Comparison of ENCODE assay signal across 1 cellular context in the genomic region with DNA sequence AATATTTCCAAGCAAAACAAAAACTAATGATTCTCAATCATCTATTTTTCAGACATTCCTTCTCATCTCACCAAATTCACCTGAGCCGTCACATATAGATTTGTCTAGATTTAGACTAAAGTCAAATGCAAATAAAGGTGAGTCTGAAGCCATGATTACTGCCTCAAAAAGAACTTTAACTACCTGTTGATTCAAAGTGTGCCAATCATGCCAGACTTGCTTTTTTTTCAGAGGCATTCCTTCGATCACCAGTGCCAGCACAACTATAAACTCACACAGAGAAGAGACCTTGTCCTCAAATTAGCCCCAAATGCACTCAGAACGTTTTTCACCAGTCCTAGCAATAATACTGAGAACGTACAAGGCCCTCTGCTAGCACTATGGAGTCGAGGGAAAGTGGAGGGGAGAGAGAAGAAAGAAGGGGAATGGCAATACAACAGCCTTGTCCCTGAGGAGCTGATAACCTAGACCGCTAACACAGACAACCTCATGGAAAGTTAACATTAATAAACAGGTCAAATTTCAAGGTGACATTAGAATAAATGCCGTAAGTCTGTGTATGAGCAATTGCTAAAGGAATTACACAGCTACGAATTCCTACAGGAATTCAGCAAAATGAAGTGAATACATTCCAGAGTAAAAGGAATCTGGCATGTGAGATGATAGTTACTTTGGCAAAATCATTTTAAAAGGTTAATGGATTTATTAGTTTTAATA.
TF ChIP-seq lines count a peak whose summit lies in the region.

No MANE protein-coding gene starts in this region.

TF ChIP-seq in GM23338, 12 proteins besides CTCF, POLR2A, EP300 and RAD21 (continued from another document):
- TF ChIP-seq, protein P1, sequence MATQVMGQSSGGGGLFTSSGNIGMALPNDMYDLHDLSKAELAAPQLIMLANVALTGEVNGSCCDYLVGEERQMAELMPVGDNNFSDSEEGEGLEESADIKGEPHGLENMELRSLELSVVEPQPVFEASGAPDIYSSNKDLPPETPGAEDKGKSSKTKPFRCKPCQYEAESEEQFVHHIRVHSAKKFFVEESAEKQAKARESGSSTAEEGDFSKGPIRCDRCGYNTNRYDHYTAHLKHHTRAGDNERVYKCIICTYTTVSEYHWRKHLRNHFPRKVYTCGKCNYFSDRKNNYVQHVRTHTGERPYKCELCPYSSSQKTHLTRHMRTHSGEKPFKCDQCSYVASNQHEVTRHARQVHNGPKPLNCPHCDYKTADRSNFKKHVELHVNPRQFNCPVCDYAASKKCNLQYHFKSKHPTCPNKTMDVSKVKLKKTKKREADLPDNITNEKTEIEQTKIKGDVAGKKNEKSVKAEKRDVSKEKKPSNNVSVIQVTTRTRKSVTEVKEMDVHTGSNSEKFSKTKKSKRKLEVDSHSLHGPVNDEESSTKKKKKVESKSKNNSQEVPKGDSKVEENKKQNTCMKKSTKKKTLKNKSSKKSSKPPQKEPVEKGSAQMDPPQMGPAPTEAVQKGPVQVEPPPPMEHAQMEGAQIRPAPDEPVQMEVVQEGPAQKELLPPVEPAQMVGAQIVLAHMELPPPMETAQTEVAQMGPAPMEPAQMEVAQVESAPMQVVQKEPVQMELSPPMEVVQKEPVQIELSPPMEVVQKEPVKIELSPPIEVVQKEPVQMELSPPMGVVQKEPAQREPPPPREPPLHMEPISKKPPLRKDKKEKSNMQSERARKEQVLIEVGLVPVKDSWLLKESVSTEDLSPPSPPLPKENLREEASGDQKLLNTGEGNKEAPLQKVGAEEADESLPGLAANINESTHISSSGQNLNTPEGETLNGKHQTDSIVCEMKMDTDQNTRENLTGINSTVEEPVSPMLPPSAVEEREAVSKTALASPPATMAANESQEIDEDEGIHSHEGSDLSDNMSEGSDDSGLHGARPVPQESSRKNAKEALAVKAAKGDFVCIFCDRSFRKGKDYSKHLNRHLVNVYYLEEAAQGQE (IDR thresholded peaks at IDR 0.05; ENCODE audit: unreplicated experiment), result no peak
- TF ChIP-seq ZNF114 (CRISPR knock-in tag; IDR thresholded peaks at IDR 0.05), result no peak
- TF ChIP-seq EZH2 (IDR thresholded peaks at IDR 0.05; ENCODE audit: low read depth, unreplicated experiment), result no peak
- TF ChIP-seq, protein P2, sequence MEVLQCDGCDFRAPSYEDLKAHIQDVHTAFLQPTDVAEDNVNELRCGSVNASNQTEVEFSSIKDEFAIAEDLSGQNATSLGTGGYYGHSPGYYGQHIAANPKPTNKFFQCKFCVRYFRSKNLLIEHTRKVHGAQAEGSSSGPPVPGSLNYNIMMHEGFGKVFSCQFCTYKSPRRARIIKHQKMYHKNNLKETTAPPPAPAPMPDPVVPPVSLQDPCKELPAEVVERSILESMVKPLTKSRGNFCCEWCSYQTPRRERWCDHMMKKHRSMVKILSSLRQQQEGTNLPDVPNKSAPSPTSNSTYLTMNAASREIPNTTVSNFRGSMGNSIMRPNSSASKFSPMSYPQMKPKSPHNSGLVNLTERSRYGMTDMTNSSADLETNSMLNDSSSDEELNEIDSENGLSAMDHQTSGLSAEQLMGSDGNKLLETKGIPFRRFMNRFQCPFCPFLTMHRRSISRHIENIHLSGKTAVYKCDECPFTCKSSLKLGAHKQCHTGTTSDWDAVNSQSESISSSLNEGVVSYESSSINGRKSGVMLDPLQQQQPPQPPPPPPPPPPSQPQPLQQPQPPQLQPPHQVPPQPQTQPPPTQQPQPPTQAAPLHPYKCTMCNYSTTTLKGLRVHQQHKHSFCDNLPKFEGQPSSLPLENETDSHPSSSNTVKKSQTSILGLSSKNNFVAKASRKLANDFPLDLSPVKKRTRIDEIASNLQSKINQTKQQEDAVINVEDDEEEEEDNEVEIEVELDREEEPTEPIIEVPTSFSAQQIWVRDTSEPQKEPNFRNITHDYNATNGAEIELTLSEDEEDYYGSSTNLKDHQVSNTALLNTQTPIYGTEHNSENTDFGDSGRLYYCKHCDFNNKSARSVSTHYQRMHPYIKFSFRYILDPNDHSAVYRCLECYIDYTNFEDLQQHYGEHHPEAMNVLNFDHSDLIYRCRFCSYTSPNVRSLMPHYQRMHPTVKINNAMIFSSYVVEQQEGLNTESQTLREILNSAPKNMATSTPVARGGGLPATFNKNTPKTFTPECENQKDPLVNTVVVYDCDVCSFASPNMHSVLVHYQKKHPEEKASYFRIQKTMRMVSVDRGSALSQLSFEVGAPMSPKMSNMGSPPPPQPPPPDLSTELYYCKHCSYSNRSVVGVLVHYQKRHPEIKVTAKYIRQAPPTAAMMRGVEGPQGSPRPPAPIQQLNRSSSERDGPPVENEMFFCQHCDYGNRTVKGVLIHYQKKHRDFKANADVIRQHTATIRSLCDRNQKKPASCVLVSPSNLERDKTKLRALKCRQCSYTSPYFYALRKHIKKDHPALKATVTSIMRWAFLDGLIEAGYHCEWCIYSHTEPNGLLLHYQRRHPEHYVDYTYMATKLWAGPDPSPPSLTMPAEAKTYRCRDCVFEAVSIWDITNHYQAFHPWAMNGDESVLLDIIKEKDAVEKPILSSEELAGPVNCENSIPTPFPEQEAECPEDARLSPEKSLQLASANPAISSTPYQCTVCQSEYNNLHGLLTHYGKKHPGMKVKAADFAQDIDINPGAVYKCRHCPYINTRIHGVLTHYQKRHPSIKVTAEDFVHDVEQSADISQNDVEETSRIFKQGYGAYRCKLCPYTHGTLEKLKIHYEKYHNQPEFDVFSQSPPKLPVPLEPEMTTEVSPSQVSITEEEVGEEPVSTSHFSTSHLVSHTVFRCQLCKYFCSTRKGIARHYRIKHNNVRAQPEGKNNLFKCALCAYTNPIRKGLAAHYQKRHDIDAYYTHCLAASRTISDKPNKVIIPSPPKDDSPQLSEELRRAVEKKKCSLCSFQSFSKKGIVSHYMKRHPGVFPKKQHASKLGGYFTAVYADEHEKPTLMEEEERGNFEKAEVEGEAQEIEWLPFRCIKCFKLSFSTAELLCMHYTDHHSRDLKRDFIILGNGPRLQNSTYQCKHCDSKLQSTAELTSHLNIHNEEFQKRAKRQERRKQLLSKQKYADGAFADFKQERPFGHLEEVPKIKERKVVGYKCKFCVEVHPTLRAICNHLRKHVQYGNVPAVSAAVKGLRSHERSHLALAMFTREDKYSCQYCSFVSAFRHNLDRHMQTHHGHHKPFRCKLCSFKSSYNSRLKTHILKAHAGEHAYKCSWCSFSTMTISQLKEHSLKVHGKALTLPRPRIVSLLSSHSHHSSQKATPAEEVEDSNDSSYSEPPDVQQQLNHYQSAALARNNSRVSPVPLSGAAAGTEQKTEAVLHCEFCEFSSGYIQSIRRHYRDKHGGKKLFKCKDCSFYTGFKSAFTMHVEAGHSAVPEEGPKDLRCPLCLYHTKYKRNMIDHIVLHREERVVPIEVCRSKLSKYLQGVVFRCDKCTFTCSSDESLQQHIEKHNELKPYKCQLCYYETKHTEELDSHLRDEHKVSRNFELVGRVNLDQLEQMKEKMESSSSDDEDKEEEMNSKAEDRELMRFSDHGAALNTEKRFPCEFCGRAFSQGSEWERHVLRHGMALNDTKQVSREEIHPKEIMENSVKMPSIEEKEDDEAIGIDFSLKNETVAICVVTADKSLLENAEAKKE (CRISPR knock-in tag; IDR thresholded peaks at IDR 0.05), result no peak
- TF ChIP-seq POLR2AphosphoS5 (IDR thresholded peaks at IDR 0.05; ENCODE audit: low read depth), result no peak
- no peak for TF ChIP-seq ZNF331 (CRISPR knock-in tag; IDR thresholded peaks at IDR 0.05; ENCODE audit: low read depth)
- no peak for TF ChIP-seq STAT1 (IDR thresholded peaks at IDR 0.05; ENCODE audit: unreplicated experiment)
